In genomic region chr15:78033864-78034263, GRCh38 we compare ENCODE assay signal across 12 cellular contexts. TPM values are rescaled to one million over a fixed set of nuclear protein-coding genes. Genes with fewer than 3 reads are reported as not detected.
DNase-seq lines count a peak whose midpoint lies in the region; ATAC-seq and TF ChIP-seq lines count a peak whose summit lies in the region.
"Had no signal": no experiment of that assay in that cellular context is flagged by ENCODE, and none has a peak within 500 bp of the region (broad histone marks: within the 10 kb centered on the region; RNA-seq: fewer than 3 reads in every experiment).

No MANE protein-coding gene starts in this region.

- H3K4me3 ChIP-seq in mucosa of descending colon: no peak overlapping the region
- H3K4me3 ChIP-seq: hepatocyte had no signal

- no peak for TF ChIP-seq CTCF in mucosa of descending colon (IDR thresholded peaks at IDR 0.05)

- intact Hi-C loops in mucosa of descending colon (cut with DNase I, micrococcal nuclease): no loop called here

- peaks cover 15% of the 10 kb centered on the region for H3K4me1 ChIP-seq in mucosa of descending colon (ENCODE audit: low read depth)

- ATAC-seq in mucosa of descending colon (peak; percentile 7), HG03460 (IDR thresholded peaks at IDR 0.05; ENCODE audit: unreplicated experiment) (no peak), HG02642 (IDR thresholded peaks at IDR 0.05; ENCODE audit: poor library complexity, unreplicated experiment) (no peak)

- no peaks in the 10 kb centered on the region for H3K36me3 ChIP-seq in mucosa of descending colon (ENCODE audit: low read depth)

- DNase-seq in COR-L47 (lab: John Stamatoyannopoulos, UW) (peak; percentile 81), NAMALWA (ENCODE audit: low spot score) (peak; percentile 82), mucosa of descending colon (no peak), NCI-H82 treated with DMSO at 0.1 percent for 48 hours (lab: John Stamatoyannopoulos, UW; ENCODE audit: unreplicated experiment) (no peak), cortex of kidney (lab: John Stamatoyannopoulos, UW) (no peak)
- DNase-seq in activated CD8-positive, alpha-beta memory T cell treated with anti-CD3 and anti-CD28 coated beads, Interleukin-2, amount 50 U/mL, for 1 hour (ENCODE audit: extremely low read depth): peak; percentile 55

- H3K9me3 ChIP-seq in mucosa of descending colon: no peaks in the 10 kb centered on the region

RNA-seq across cellular contexts. Expression of gene TBC1D2B, which starts 43.6 kb away (rescaled TPM):
- total RNA-seq in mucosa of descending colon: 10 to 100 TPM; 54.8 to 65.6 (median 57.0) TPM

RNA-seq across cellular contexts. Expression of gene SH2D7, which starts 58.5 kb away (rescaled TPM):
- 1 to 10 TPM; 1.9 to 2.8 (median 2.2) TPM for total RNA-seq in mucosa of descending colon
- total RNA-seq: hepatocyte, NCI-H460, renal cortical epithelial cell, urinary bladder had no signal

Comparison
In these comparisons a context has a peak if more than half of its experiments do, and no peak if none do; other contexts are left out.
1. DNase-seq: peak in COR-L47 (single experiment), NAMALWA (single experiment) and activated CD8-positive, alpha-beta memory T cell treated with anti-CD3 and anti-CD28 coated beads, Interleukin-2, amount 50 U/mL, for 1 hour (single experiment); none in mucosa of descending colon (0 of 3), NCI-H82 treated with DMSO at 0.1 percent for 48 hours (single experiment) and cortex of kidney (single experiment).